9 cellular contexts compared by ENCODE assay signal in the genomic region with DNA sequence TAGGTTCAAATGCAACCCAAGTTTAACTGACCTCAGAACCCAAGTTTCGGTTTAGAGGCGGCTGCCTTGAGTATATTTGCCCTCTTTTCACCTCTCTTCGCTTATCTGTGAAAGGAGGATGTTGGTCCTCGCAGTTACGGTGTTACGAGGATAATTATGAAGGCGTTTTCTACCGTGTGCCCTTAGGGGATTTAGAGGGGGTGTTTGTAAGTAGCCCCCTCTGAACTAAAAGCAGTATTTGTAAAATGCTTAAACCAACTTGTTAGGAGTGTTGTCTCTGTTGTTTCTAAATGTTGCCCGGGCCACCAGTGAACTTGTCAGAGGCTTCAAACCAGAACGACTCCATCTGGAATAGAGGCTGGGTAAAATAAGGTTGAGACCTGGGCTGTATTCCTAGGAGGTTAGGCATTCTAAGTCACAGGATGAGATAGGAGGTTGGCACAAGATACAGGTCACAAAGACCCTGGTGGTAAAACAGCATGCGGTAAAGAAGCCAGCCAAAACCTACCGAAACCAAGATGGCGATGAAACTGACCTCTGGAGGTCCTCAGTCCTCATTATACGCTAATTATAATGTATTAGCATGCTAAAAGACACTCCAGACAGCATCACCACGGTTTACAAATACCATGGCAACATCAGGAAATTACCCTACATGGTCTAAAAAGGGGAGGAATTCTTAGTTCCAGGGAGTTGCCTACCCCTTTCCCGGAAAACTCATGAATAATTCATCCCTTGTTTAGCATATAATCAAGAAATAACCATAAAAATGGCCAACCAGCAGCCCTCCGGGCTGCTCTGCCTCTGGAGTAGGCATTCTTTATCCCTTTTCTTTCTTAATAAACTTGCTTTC. TPM values are rescaled to one million over a fixed set of nuclear protein-coding genes. Genes with fewer than 3 reads are reported as not detected.
A peak's percentile ranks its signal among the peaks of the same experiment; 100 is the strongest.
DNase-seq lines count a peak whose midpoint lies in the region; ATAC-seq, FAIRE-seq and TF ChIP-seq lines count a peak whose summit lies in the region.
"Had no signal": no experiment of that assay in that cellular context is flagged by ENCODE, and none has a peak within 500 bp of the region (broad histone marks: within the 10 kb centered on the region; RNA-seq: fewer than 3 reads in every experiment).

No MANE protein-coding gene starts in this region.

- no peak for TF ChIP-seq POLR2A in A549 (IDR thresholded peaks at IDR 0.05; ENCODE audit: low read length)

- TF ChIP-seq CTCF in A549 (IDR thresholded peaks at IDR 0.05), result no peak
- TF ChIP-seq CTCF in WERI-Rb-1 (IDR thresholded peaks at IDR 0.05; ENCODE audit: low read depth, low read length), result no peak
- TF ChIP-seq CTCF in smooth muscle cell (IDR thresholded peaks at IDR 0.05; ENCODE audit: borderline replicate concordance, insufficient read depth, poor library complexity, severe bottlenecking), result no peak

- POLR2A ChIA-PET in A549 (lab: Yijun Ruan, JAX), result interaction anchor here (1.6 kb wide), 1 partner anchor 9 kb away, joined by 6 read pairs; no protein-coding TSS in a partner anchor

- peaks cover 15% of the 10 kb centered on the region for H3K79me2 ChIP-seq in smooth muscle cell (ENCODE audit: low read depth)

- peak overlapping the region; percentile 85 to 98 for H3K27ac ChIP-seq in A549
- H3K27ac ChIP-seq in WERI-Rb-1, result peak overlapping the region; percentile 91
- H3K27ac ChIP-seq in right cardiac atrium (ENCODE audit: low read length), result peak overlapping the region; percentile 65
- H3K27ac ChIP-seq in smooth muscle cell (ENCODE audit: low read depth), result peak overlapping the region; percentile 51

- H3K4me3 ChIP-seq in A549 (peak overlapping the region; percentile 86), WERI-Rb-1 (ENCODE audit: low read depth, low read length) (peak overlapping the region; percentile 66), right cardiac atrium (ENCODE audit: low read length) (peak overlapping the region; percentile 44), smooth muscle cell (peak overlapping the region; percentile 81)

- peak overlapping the region; percentile 26 for H3K9ac ChIP-seq in smooth muscle cell (ENCODE audit: low read depth)

- H3K27me3 ChIP-seq in WERI-Rb-1 (ENCODE audit: insufficient read depth, low read depth, severe bottlenecking) (no peaks in the 10 kb centered on the region), right cardiac atrium (ENCODE audit: control insufficient read depth, insufficient read depth) (no peaks in the 10 kb centered on the region), smooth muscle cell (ENCODE audit: low read depth) (no peaks in the 10 kb centered on the region)

- 87% methylated on average over 17 of the region's 17 CpGs for WGBS in A549 (ENCODE audit: missing lambda C conversion rate)
- 43% methylated on average over 17 of the region's 17 CpGs for WGBS in right cardiac atrium
- WGBS in smooth muscle cell (ENCODE audit: low lambda C conversion rate), result 54% methylated on average over 17 of the region's 17 CpGs

- DNase-seq in A549 (ENCODE audit: low read depth in 1 of 2, low spot score in 1 of 2), result no peak
- DNase-seq in WERI-Rb-1, result no peak
- DNase-seq in right cardiac atrium, result no peak
- no peak for DNase-seq in smooth muscle cell (lab: John Stamatoyannopoulos, UW; ENCODE audit: unreplicated experiment)
- DNase-seq in amniotic stem cell (lab: John Stamatoyannopoulos, UW), result no peak

- H2AFZ ChIP-seq in smooth muscle cell (ENCODE audit: low read depth), result peak overlapping the region; percentile 76

- peaks cover 24% of the 10 kb centered on the region for H3K36me3 ChIP-seq in WERI-Rb-1
- no peaks in the 10 kb centered on the region for H3K36me3 ChIP-seq in smooth muscle cell (ENCODE audit: low read depth)

- no peaks in the 10 kb centered on the region for H3K9me3 ChIP-seq in A549
- H3K9me3 ChIP-seq in WERI-Rb-1 (ENCODE audit: severe bottlenecking), result no peaks in the 10 kb centered on the region
- H3K9me3 ChIP-seq in right cardiac atrium (ENCODE audit: control insufficient read depth, low read length), result no peaks in the 10 kb centered on the region
- no peaks in the 10 kb centered on the region for H3K9me3 ChIP-seq in smooth muscle cell (replicated peaks; ENCODE audit: low read depth)

- no peak for FAIRE-seq in A549 (lab: Jason Lieb, UNC)

- ATAC-seq in A549, result no peak
- peak; percentile 17 for ATAC-seq in GM21360 (IDR thresholded peaks at IDR 0.05; ENCODE audit: unreplicated experiment)
- ATAC-seq in right cardiac atrium, result no peak
- ATAC-seq in GM18511 (IDR thresholded peaks at IDR 0.05; ENCODE audit: unreplicated experiment), result no peak
- ATAC-seq in HG02970 (IDR thresholded peaks at IDR 0.05; ENCODE audit: low FRiP score, unreplicated experiment), result no peak

- H3K4me1 ChIP-seq in A549 (peaks cover 13% of the 10 kb centered on the region; the same call in 2 of the 3 replicates), right cardiac atrium (ENCODE audit: control insufficient read depth, insufficient read depth, low read length) (peaks cover 8% of the 10 kb centered on the region), smooth muscle cell (ENCODE audit: low read depth) (no peaks in the 10 kb centered on the region)

- no peaks in the 10 kb centered on the region for H4K20me1 ChIP-seq in smooth muscle cell (ENCODE audit: low read depth)

- TF ChIP-seq EP300 in A549 (IDR thresholded peaks at IDR 0.05), result no peak

- peak overlapping the region; percentile 73 for H3K4me2 ChIP-seq in A549
- peak overlapping the region; percentile 86 for H3K4me2 ChIP-seq in smooth muscle cell

- intact Hi-C loops in right cardiac atrium (cut with DNase I), result loop anchor here in 1 of 4 donors (2.0 kb wide), 1 partner anchor 23 kb away; a partner anchor contains a TSS

- CTCF ChIA-PET in A549 (lab: Yijun Ruan, JAX), result interaction anchor here (1.7 to 2.3 kb wide), 2 partner anchors 20 to 114 kb away, joined by 6 to 18 read pairs; a partner anchor contains a TSS

- H3F3A ChIP-seq in smooth muscle cell (ENCODE audit: low read depth), result no peaks in the 10 kb centered on the region

- TF ChIP-seq RAD21 in A549 (conservative IDR thresholded peaks at IDR 0.05 in 1 of 2, IDR thresholded peaks at IDR 0.05 in 1 of 2), result no peak

TF ChIP-seq in A549, 52 proteins besides CTCF, POLR2A, EP300 and RAD21 (continues in another document):
- TF ChIP-seq, protein P1, sequence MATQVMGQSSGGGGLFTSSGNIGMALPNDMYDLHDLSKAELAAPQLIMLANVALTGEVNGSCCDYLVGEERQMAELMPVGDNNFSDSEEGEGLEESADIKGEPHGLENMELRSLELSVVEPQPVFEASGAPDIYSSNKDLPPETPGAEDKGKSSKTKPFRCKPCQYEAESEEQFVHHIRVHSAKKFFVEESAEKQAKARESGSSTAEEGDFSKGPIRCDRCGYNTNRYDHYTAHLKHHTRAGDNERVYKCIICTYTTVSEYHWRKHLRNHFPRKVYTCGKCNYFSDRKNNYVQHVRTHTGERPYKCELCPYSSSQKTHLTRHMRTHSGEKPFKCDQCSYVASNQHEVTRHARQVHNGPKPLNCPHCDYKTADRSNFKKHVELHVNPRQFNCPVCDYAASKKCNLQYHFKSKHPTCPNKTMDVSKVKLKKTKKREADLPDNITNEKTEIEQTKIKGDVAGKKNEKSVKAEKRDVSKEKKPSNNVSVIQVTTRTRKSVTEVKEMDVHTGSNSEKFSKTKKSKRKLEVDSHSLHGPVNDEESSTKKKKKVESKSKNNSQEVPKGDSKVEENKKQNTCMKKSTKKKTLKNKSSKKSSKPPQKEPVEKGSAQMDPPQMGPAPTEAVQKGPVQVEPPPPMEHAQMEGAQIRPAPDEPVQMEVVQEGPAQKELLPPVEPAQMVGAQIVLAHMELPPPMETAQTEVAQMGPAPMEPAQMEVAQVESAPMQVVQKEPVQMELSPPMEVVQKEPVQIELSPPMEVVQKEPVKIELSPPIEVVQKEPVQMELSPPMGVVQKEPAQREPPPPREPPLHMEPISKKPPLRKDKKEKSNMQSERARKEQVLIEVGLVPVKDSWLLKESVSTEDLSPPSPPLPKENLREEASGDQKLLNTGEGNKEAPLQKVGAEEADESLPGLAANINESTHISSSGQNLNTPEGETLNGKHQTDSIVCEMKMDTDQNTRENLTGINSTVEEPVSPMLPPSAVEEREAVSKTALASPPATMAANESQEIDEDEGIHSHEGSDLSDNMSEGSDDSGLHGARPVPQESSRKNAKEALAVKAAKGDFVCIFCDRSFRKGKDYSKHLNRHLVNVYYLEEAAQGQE (IDR thresholded peaks at IDR 0.05), result no peak
- TF ChIP-seq FOSL2 (IDR thresholded peaks at IDR 0.05), result no peak
- TF ChIP-seq FOSL2 (CRISPR knock-in tag; IDR thresholded peaks at IDR 0.05), result no peak
- TF ChIP-seq JUNB (IDR thresholded peaks at IDR 0.05), result no peak
- TF ChIP-seq POLR2AphosphoS2 (conservative IDR thresholded peaks at IDR 0.05; ENCODE audit: low read length), result no peak
- TF ChIP-seq ZFP36 (IDR thresholded peaks at IDR 0.05; ENCODE audit: borderline replicate concordance, partially characterized antibody), result no peak

RNA-seq across cellular contexts. Expression of a gene that starts 1.0 kb away (rescaled TPM):
- polyA plus RNA-seq in A549 (2011; rRNA removed), result 13.7 and 15.3 TPM in 2 replicates
- 19.3 and 19.8 TPM in 2 replicates for polyA plus RNA-seq in A549 (2012; cell fraction: cytosol; rRNA removed)
- 83.6 and 88.8 TPM in 2 replicates for polyA plus RNA-seq in A549 (2012; cell fraction: nucleus; rRNA removed)
- polyA plus RNA-seq in A549 (2017; fragmentation: RNase III; extraction: RNeasy Plus Mini Kit Qiagen cat#74134 plus additional on column Dnase treatment), result 20.0 to 23.2 TPM (median 21.5 TPM) in 3 replicates
- 9.2 and 11.5 TPM in 2 replicates for polyA minus RNA-seq in A549 (2011; rRNA and poly(A)+ RNA removed)
- 1 to 10 TPM; 1.6 to 4.6 (median 2.3) TPM for total RNA-seq in right cardiac atrium
- 2.8 TPM for polyA plus RNA-seq in right cardiac atrium
- 5.5 and 5.7 TPM in 2 replicates for total RNA-seq in smooth muscle cell
- polyA plus RNA-seq in smooth muscle cell, result 9.0 and 10.8 TPM in 2 replicates

RNA-seq across cellular contexts. Expression of a gene that starts 22.8 kb away (rescaled TPM):
- polyA plus RNA-seq in A549 (2011; rRNA removed) (not detected in 2 replicates), A549 (2017; fragmentation: RNase III; extraction: RNeasy Plus Mini Kit Qiagen cat#74134 plus additional on column Dnase treatment) (not detected in 3 replicates), right cardiac atrium (322 TPM), smooth muscle cell (not detected in 2 replicates)
- 0.06 TPM in 1 of 2 replicates, not detected in the other for polyA plus RNA-seq in A549 (2012; cell fraction: cytosol; rRNA removed)
- polyA plus RNA-seq in A549 (2012; cell fraction: nucleus; rRNA removed), result 0.04 TPM in 1 of 2 replicates, not detected in the other
- polyA minus RNA-seq in A549 (2011; rRNA and poly(A)+ RNA removed), result not detected in 2 replicates
- total RNA-seq in right cardiac atrium (100 to 1,000 TPM; 115 to 521 (median 226) TPM), smooth muscle cell (not detected in 2 replicates)
- total RNA-seq: pulmonary artery endothelial cell had no signal

RNA-seq across cellular contexts. Expression of a gene that starts 34.6 kb away (rescaled TPM):
- 2.5 and 4.9 TPM in 2 replicates for polyA plus RNA-seq in A549 (2011; rRNA removed)
- polyA plus RNA-seq in A549 (2012; cell fraction: cytosol; rRNA removed), result 4.5 and 5.7 TPM in 2 replicates
- 15.7 and 19.5 TPM in 2 replicates for polyA plus RNA-seq in A549 (2012; cell fraction: nucleus; rRNA removed)
- polyA plus RNA-seq in A549 (2017; fragmentation: RNase III; extraction: RNeasy Plus Mini Kit Qiagen cat#74134 plus additional on column Dnase treatment), result 5.6 to 5.9 TPM (median 5.6 TPM) in 3 replicates
- polyA minus RNA-seq in A549 (2011; rRNA and poly(A)+ RNA removed), result 14.1 and 15.4 TPM in 2 replicates
- 10 to 100 TPM; 19.1 to 33.2 (median 28.4) TPM for total RNA-seq in right cardiac atrium
- 16.0 TPM for polyA plus RNA-seq in right cardiac atrium
- 2.9 and 3.6 TPM in 2 replicates for total RNA-seq in smooth muscle cell
- polyA plus RNA-seq in smooth muscle cell, result 1.8 and 5.1 TPM in 2 replicates

Comparison
In these comparisons a context has a peak if more than half of its experiments do, and no peak if none do; other contexts are left out.
1. RNA of a gene that starts 22.8 kb away (polyA plus RNA-seq): 322 TPM in right cardiac atrium (single experiment); not detected in smooth muscle cell and 0.04 to 0.06 TPM in A549; every median in the first group is over 100 times any median in the second.
2. Peak in every context shown above with its lines, with median percentiles within 50 percentile points of each other: H3K27ac ChIP-seq and H3K4me3 ChIP-seq.